In genomic region chr18:33682436-33682835, GRCh38 we compare ENCODE assay signal across 31 cellular contexts.
"Had no signal": no experiment of that assay in that cellular context is flagged by ENCODE, and none has a peak within 500 bp of the region (broad histone marks: within the 10 kb centered on the region; RNA-seq: fewer than 3 reads in every experiment).

No MANE protein-coding gene starts in this region.

- H3K4me1 Mint-ChIP-seq: activated B cell treated with CpG ODN at 0.5 μM for 24 hours; activated naive CD4-positive, alpha-beta T cell treated with anti-CD3 and anti-CD28 coated beads, Interleukin-2, amount 50 U/mL, for 24 hours; activated naive CD8-positive, alpha-beta T cell treated with anti-CD3 and anti-CD28 coated beads for 36 hours; activated naive CD8-positive, alpha-beta T cell treated with anti-CD3 and anti-CD28 coated beads, Interleukin-2, amount 50 U/mL, for 24 hours had no signal

- H3K9me3 ChIP-seq: adrenal gland, body of pancreas, colonic mucosa, esophagus squamous epithelium had no signal

- H3K27me3 ChIP-seq: adrenal gland, body of pancreas, colonic mucosa, esophagus squamous epithelium had no signal

- H3K36me3 ChIP-seq: adrenal gland, colonic mucosa, esophagus squamous epithelium, WERI-Rb-1 had no signal

- DNase-seq: activated B cell treated with CpG ODN at 0.5 μM for 24 hours; activated CD4-positive, alpha-beta T cell treated with anti-CD3 and anti-CD28 coated beads for 48 hours; activated CD4-positive, alpha-beta T cell treated with anti-CD3 and anti-CD28 coated beads, Interleukin-2, amount 50 U/mL, for 1 hour; activated CD4-positive, alpha-beta T cell treated with anti-CD3 and anti-CD28 coated beads, Interleukin-2, amount 50 U/mL, for 48 hours; activated CD8-positive, alpha-beta memory T cell treated with anti-CD3 and anti-CD28 coated beads for 24 hours; activated CD8-positive, alpha-beta T cell treated with anti-CD3 and anti-CD28 coated beads for 36 hours; activated effector memory CD4-positive, alpha-beta T cell treated with anti-CD3 and anti-CD28 coated beads, Interleukin-2, amount 50 U/mL, for 16 hours; activated naive CD4-positive, alpha-beta T cell treated with anti-CD3 and anti-CD28 coated beads for 36 hours; activated naive CD8-positive, alpha-beta T cell treated with anti-CD3 and anti-CD28 coated beads for 36 hours; activated naive CD8-positive, alpha-beta T cell treated with anti-CD3 and anti-CD28 coated beads, Interleukin-2, amount 50 U/mL, for 24 hours; activated T-cell treated with anti-CD3 and anti-CD28 coated beads, Interleukin-2, amount 50 U/mL, for 48 hours; adrenal gland; amygdala; aorta; body of pancreas; caudate nucleus; colonic mucosa; effector CD8-positive, alpha-beta T cell; esophagus squamous epithelium; foreskin melanocyte; head of caudate nucleus; T1000; WERI-Rb-1 had no signal

- H3K9me3 Mint-ChIP-seq: activated B cell treated with CpG ODN at 0.5 μM for 24 hours had no signal

- H3K27me3 Mint-ChIP-seq: activated B cell treated with CpG ODN at 0.5 μM for 24 hours; activated CD8-positive, alpha-beta T cell treated with anti-CD3 and anti-CD28 coated beads for 36 hours; activated naive CD4-positive, alpha-beta T cell treated with anti-CD3 and anti-CD28 coated beads, Interleukin-2, amount 50 U/mL, for 24 hours; activated naive CD8-positive, alpha-beta T cell treated with anti-CD3 and anti-CD28 coated beads for 36 hours; activated naive CD8-positive, alpha-beta T cell treated with anti-CD3 and anti-CD28 coated beads, Interleukin-2, amount 50 U/mL, for 24 hours had no signal

- FAIRE-seq: endometrium, endothelial cell of umbilical vein had no signal

- H3K36me3 Mint-ChIP-seq: activated naive CD4-positive, alpha-beta T cell treated with anti-CD3 and anti-CD28 coated beads, Interleukin-2, amount 50 U/mL, for 24 hours; activated naive CD8-positive, alpha-beta T cell treated with anti-CD3 and anti-CD28 coated beads for 36 hours had no signal

- H3K4me3 Mint-ChIP-seq: activated B cell treated with CpG ODN at 0.5 μM for 24 hours; activated CD8-positive, alpha-beta T cell treated with anti-CD3 and anti-CD28 coated beads for 36 hours; activated naive CD4-positive, alpha-beta T cell treated with anti-CD3 and anti-CD28 coated beads for 36 hours; activated naive CD4-positive, alpha-beta T cell treated with anti-CD3 and anti-CD28 coated beads, Interleukin-2, amount 50 U/mL, for 24 hours; activated naive CD8-positive, alpha-beta T cell treated with anti-CD3 and anti-CD28 coated beads for 36 hours; activated naive CD8-positive, alpha-beta T cell treated with anti-CD3 and anti-CD28 coated beads, Interleukin-2, amount 50 U/mL, for 24 hours; activated T-helper 1 cell treated with anti-CD3 and anti-CD28 coated beads, Interleukin-12 subunit alpha, Interleukin-12 subunit beta, Interleukin-2, Interleukin-4 antibody, amounts not matched to agents 30 ng/mL and 10 ng/mL and 1 ng/mL, durations not matched to agents 14 hours and 24 hours and 36 hours; T-helper 1 cell treated with Interleukin-12 subunit alpha and Interleukin-12 subunit beta and Interleukin-4 antibody, amounts not matched to agents 30 μg/mL and 1 μg/mL, for 36 hours had no signal

- H3K27ac Mint-ChIP-seq: activated B cell treated with CpG ODN at 0.5 μM for 24 hours; activated CD8-positive, alpha-beta T cell treated with anti-CD3 and anti-CD28 coated beads for 36 hours; activated naive CD4-positive, alpha-beta T cell treated with anti-CD3 and anti-CD28 coated beads for 36 hours; activated naive CD4-positive, alpha-beta T cell treated with anti-CD3 and anti-CD28 coated beads, Interleukin-2, amount 50 U/mL, for 24 hours; activated naive CD8-positive, alpha-beta T cell treated with anti-CD3 and anti-CD28 coated beads for 36 hours; activated naive CD8-positive, alpha-beta T cell treated with anti-CD3 and anti-CD28 coated beads, Interleukin-2, amount 50 U/mL, for 24 hours; activated T-helper 1 cell treated with anti-CD3 and anti-CD28 coated beads, Interleukin-12 subunit alpha, Interleukin-12 subunit beta, Interleukin-2, Interleukin-4 antibody, amounts not matched to agents 30 ng/mL and 10 ng/mL and 1 ng/mL, durations not matched to agents 14 hours and 24 hours and 36 hours; activated T-helper 2 cell treated with anti-CD3 and anti-CD28 coated beads, Interferon-gamma antibody, Interleukin-2, Interleukin-4, amounts not matched to agents 10 μg/mL and 5 μg/mL and 100 μg/mL, durations not matched to agents 14 hours and 24 hours and 36 hours; T-helper 1 cell treated with Interleukin-12 subunit alpha and Interleukin-12 subunit beta and Interleukin-4 antibody, amounts not matched to agents 30 μg/mL and 1 μg/mL, for 36 hours had no signal

- H3K27ac ChIP-seq: adrenal gland, body of pancreas, colonic mucosa, epithelial cell of prostate, esophagus squamous epithelium, WERI-Rb-1 had no signal

- ATAC-seq: activated CD4-positive, CD25-positive, alpha-beta regulatory T cell treated with anti-CD3 and anti-CD28 coated beads, Interleukin-2, amount 50 U/mL, for 24 hours; activated CD8-positive, alpha-beta T cell treated with anti-CD3 and anti-CD28 coated beads for 36 hours; activated naive CD8-positive, alpha-beta T cell treated with anti-CD3 and anti-CD28 coated beads, Interleukin-2, amount 50 U/mL, for 24 hours; body of pancreas had no signal

- H3K4me3 ChIP-seq: adrenal gland, body of pancreas, colonic mucosa, esophagus squamous epithelium had no signal

- H3K4me1 ChIP-seq: adrenal gland, body of pancreas, colonic mucosa, esophagus squamous epithelium had no signal
